ENCODE assay signal across 8 cellular contexts in the genomic region with DNA sequence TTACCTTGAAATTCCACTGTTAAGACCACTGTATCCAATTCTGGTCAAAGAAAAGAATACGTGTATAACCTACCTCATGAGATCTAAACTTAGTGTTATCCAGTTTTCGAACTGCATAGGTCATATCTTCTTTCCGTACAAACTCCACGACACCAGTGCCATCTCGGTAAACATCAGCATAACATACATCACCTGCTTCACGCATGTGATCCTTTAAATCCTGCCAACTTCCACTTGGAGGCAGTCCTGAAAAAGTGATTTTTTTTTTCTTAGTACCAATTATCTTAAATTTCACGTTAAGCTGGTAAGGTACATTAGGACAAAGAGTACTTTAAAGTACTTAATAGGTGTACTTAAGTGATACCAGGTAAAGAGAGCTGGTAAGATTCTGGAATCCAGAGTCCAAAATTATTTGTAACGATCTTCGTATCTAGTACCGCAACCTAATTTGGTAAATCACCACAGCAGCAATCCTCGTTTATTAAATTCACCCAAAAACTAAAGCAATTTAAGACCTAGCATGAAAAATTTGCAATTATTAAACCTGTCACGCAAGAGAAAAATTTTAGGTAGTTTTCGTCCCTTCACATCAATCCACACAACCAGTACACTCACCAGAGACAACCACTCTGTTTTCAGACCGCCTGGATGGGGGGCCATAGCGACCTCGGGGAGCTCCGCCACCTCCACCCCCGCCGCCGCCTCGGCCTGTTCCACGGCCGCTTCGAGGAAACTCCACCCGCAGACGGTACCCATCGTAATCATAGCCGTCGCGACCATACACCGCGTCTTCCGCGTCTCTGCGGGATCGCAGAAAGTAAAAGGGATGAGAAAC. TPM values are rescaled to one million over a fixed set of nuclear protein-coding genes. Genes with fewer than 3 reads are reported as not detected.
DNase-seq lines count a peak whose midpoint lies in the region; ATAC-seq, FAIRE-seq and TF ChIP-seq lines count a peak whose summit lies in the region.

No MANE protein-coding gene starts in this region.

- H3K9me1 ChIP-seq in K562 (ENCODE audit: control insufficient read depth, insufficient read depth, low read length): no peaks in the 10 kb centered on the region

- POLR2A ChIA-PET in K562 (lab: Yijun Ruan, JAX): interaction anchor here (0.5 to 4.3 kb wide), 17 partner anchors 10 to 161 kb away, joined by 3 to 82 read pairs (median 4); a partner anchor contains a TSS

- TF ChIP-seq POLR2A in K562 (conservative IDR thresholded peaks at IDR 0.05) (no peak), vagina (IDR thresholded peaks at IDR 0.05) (no peak)

- peaks cover 67% of the 10 kb centered on the region for H3K79me2 ChIP-seq in K562 (ENCODE audit: control insufficient read depth, insufficient read depth, low read length)

- in situ Hi-C loops in K562 (cut with MboI): loop anchor here (5.0 kb wide), 1 partner anchor 91 kb away; no protein-coding TSS in a partner anchor

- H3K27ac ChIP-seq in heart right ventricle (peak overlapping the region; percentile 93 to 100 (median 98)), K562 (ENCODE audit: extremely low read depth, low read depth, low read length) (peak overlapping the region; percentile 100), mesodermal cell (ENCODE audit: low read depth, low read length, severe bottlenecking) (peak overlapping the region; percentile 97), vagina (peak overlapping the region; percentile 97)

- no peak for FAIRE-seq in K562 (lab: Jason Lieb, UNC)

- H3K4me1 ChIP-seq in heart right ventricle (peaks cover 17 to 61% (median 53%) of the 10 kb centered on the region in 9 donors), K562 (replicated peaks in 1 of 2; ENCODE audit: control insufficient read depth in 2 of 2, insufficient read depth in 2 of 2, low read length in 2 of 2) (peaks cover 4 to 24% of the 10 kb centered on the region in 2 experiments; a peak in 3 of 5 replicates), mesodermal cell (ENCODE audit: control insufficient read depth, insufficient read depth, low read length, poor library complexity, severe bottlenecking) (peaks cover 33% of the 10 kb centered on the region), vagina (peaks cover 52% of the 10 kb centered on the region)

- TF ChIP-seq RAD21 in K562 (CRISPR knock-in tag; conservative IDR thresholded peaks at IDR 0.05 in 1 of 2, IDR thresholded peaks at IDR 0.05 in 1 of 2): no peak

- ATAC-seq in heart right ventricle: peak in 1 of 8 donors; percentile 3
- no peak for ATAC-seq in left ventricle myocardium superior
- ATAC-seq in K562: peak; percentile 34
- no peak for ATAC-seq in HG02763 (IDR thresholded peaks at IDR 0.05; ENCODE audit: unreplicated experiment)

- H3K4me3 ChIP-seq in heart right ventricle: peak overlapping the region; percentile 65 to 98 (median 77)
- H3K4me3 ChIP-seq in K562: peak overlapping the region; percentile 94
- H3K4me3 ChIP-seq in mesodermal cell (ENCODE audit: extremely low read depth, insufficient read depth, low read length, poor library complexity, severe bottlenecking): peak overlapping the region; percentile 87
- peak overlapping the region; percentile 85 to 86 for H3K4me3 ChIP-seq in vagina

- peak overlapping the region; percentile 99 for H3K4me2 ChIP-seq in K562 (ENCODE audit: insufficient read depth, low read length)

- TF ChIP-seq EP300 in K562 (IDR thresholded peaks at IDR 0.05; ENCODE audit: low read length): no peak

- H3K27me3 ChIP-seq in heart right ventricle (no peaks in the 10 kb centered on the region), K562 (ENCODE audit: control insufficient read depth in 2 of 2, insufficient read depth in 2 of 2, low read length in 2 of 2) (no peaks in the 10 kb centered on the region), vagina (no peaks in the 10 kb centered on the region)

- peaks cover 0 to 51% (median 27%) of the 10 kb centered on the region in 9 donors for H3K36me3 ChIP-seq in heart right ventricle
- H3K36me3 ChIP-seq in K562 (ENCODE audit: control insufficient read depth, insufficient read depth, low read length): peaks cover 57% of the 10 kb centered on the region
- peaks cover 49% of the 10 kb centered on the region for H3K36me3 ChIP-seq in mesodermal cell (ENCODE audit: control insufficient read depth, insufficient read depth, low read length)
- H3K36me3 ChIP-seq in vagina: peaks cover 0 to 36% of the 10 kb centered on the region in 2 donors

- DNase-seq in heart right ventricle: no peak
- no peak for DNase-seq in left ventricle myocardium superior
- DNase-seq in K562 (ENCODE audit: extremely low read depth in 1 of 4, low spot score in 3 of 4): peak in 1 of 4 experiments; percentile 37
- DNase-seq in vagina (ENCODE audit: extremely low spot score in 2 of 2): no peak
- DNase-seq in D341Med (ENCODE audit: low spot score): no peak
- DNase-seq in effector CD8-positive, alpha-beta T cell (lab: John Stamatoyannopoulos, UW): no peak

- CTCF ChIA-PET in K562 (lab: Yijun Ruan, JAX; ENCODE audit: low intra/inter-chr PET ratio): interaction anchor here (0.5 kb wide), 1 partner anchor 146 kb away, joined by 3 read pairs; no protein-coding TSS in a partner anchor

- TF ChIP-seq CTCF in heart right ventricle (IDR thresholded peaks at IDR 0.05) (no peak), K562 (IDR thresholded peaks at IDR 0.05 in 2 of 3, conservative IDR thresholded peaks at IDR 0.05 in 1 of 3; ENCODE audit: insufficient read depth in 2 of 3, low read depth in 1 of 3, low read length in 3 of 3) (no peak), vagina (IDR thresholded peaks at IDR 0.05) (no peak)

- BruUV-seq in K562 (replicated peaks; lab: Mats Ljungman, UMichigan): no TSS peak

- WGBS in heart right ventricle, 2 donors: 4 to 5% methylated on average over 36 of the region's 36 CpGs
- under 1% methylated on average over 19 of the region's 36 CpGs for WGBS in K562 (ENCODE audit: insufficient coverage, low coverage, missing lambda C conversion rate)
- 2% methylated on average over 22 to 30 of the region's 36 CpGs for WGBS in mesodermal cell (ENCODE audit: insufficient coverage in 2 of 2), 2 experiments

- H3K9ac ChIP-seq in K562 (ENCODE audit: insufficient read depth in 1 of 2, low read depth in 2 of 2, low read length in 2 of 2): peak overlapping the region; percentile 100

- intact Hi-C loops in heart right ventricle (cut with DNase I): loop anchor here in 9 of 10 donors (2.0 to 10.0 kb wide), 7 partner anchors 76 to 109 kb away; a partner anchor contains a TSS
- intact Hi-C loops in left ventricle myocardium superior (cut with micrococcal nuclease): loop anchor here (10.0 kb wide), 2 partner anchors 79 to 109 kb away; a partner anchor contains a TSS
- intact Hi-C loops in K562 (cut with micrococcal nuclease): loop anchor here (1.0 kb wide), 1 partner anchor 78 kb away; no protein-coding TSS in a partner anchor
- intact Hi-C loops in vagina (cut with DNase I): loop anchor here (5.0 kb wide), 1 partner anchor 81 kb away; no protein-coding TSS in a partner anchor

- peaks cover 38% of the 10 kb centered on the region for H4K20me1 ChIP-seq in K562 (replicated peaks; ENCODE audit: control insufficient read depth, insufficient read depth, low read length)

- H3K9me3 ChIP-seq in heart right ventricle (no peaks in the 10 kb centered on the region), K562 (replicated peaks; ENCODE audit: control insufficient read depth, insufficient read depth, low read depth, low read length) (no peaks in the 10 kb centered on the region; the same call in 1 of the 2 replicates), mesodermal cell (ENCODE audit: control insufficient read depth, low read length) (no peaks in the 10 kb centered on the region), vagina (no peaks in the 10 kb centered on the region)

- H2AFZ ChIP-seq in K562 (ENCODE audit: low read depth, low read length): no peak overlapping the region

RNA-seq across cellular contexts. Expression of a gene that starts 1.1 kb away (rescaled TPM):
- 100 to 1,000 TPM in 3 of 10 donors, 10 to 100 TPM in 7; 79.8 to 130 (median 94.7) TPM for total RNA-seq in heart right ventricle
- polyA plus RNA-seq in heart right ventricle: 10 to 100 TPM; 70.3 to 76.3 TPM
- total RNA-seq in left ventricle myocardium superior: 98.1 TPM
- total RNA-seq in K562 (2011; cell fraction: chromatin; rRNA removed; ENCODE audit: low replicate concordance): 786 and 1,134 TPM in 2 replicates
- total RNA-seq in K562 (2011; cell fraction: nucleolus; rRNA removed): 478 and 544 TPM in 2 replicates
- total RNA-seq in K562 (2011; cell fraction: nucleoplasm; rRNA removed): 429 and 506 TPM in 2 replicates
- 434 and 460 TPM in 2 replicates for total RNA-seq in K562 (2014; rRNA removed)
- 485 and 507 TPM in 2 replicates for total RNA-seq in K562 (2014; rRNA removed; fragmentation: Illumina TruSeq; extraction: Trizol)
- 538 and 559 TPM in 2 replicates for total RNA-seq in K562 (2015; rRNA removed; fragmentation: Illumina TruSeq; extraction: Trizol)
- 384 and 442 TPM in 2 replicates for total RNA-seq in K562 (2021)
- 318 and 470 TPM in 2 replicates for polyA plus RNA-seq in K562 (2011; rRNA removed)
- 194 and 299 TPM in 2 replicates for polyA plus RNA-seq in K562 (2011; cell fraction: cytosol; rRNA removed)
- polyA plus RNA-seq in K562 (2011; cell fraction: nucleus; rRNA removed): 1,337 and 1,529 TPM in 2 replicates
- polyA plus RNA-seq in K562 (2012): 195 and 557 TPM in 2 replicates
- polyA plus RNA-seq in K562 (2014; fragmentation: Illumina TruSeq; extraction: Trizol): 380 and 384 TPM in 2 replicates
- polyA plus RNA-seq in K562 (2014; fragmentation: Nextera tagmentation; extraction: Ambion mirVana): 10 to 100 TPM; 77.8 to 98.4 TPM
- 425 and 475 TPM in 2 replicates for polyA plus RNA-seq in K562 (2014; rRNA removed)
- 523 and 643 TPM in 2 replicates for polyA minus RNA-seq in K562 (2011; rRNA and poly(A)+ RNA removed)
- polyA minus RNA-seq in K562 (2011; cell fraction: cytosol; rRNA and poly(A)+ RNA removed): 235 and 297 TPM in 2 replicates
- 514 and 680 TPM in 2 replicates for polyA minus RNA-seq in K562 (2011; cell fraction: nucleus; rRNA and poly(A)+ RNA removed)
- 134 TPM for polyA plus RNA-seq in mesodermal cell (2013, experiment 1 of 2)
- polyA plus RNA-seq in mesodermal cell (2013, experiment 2 of 2): 130 TPM
- 155 TPM for total RNA-seq in vagina

RNA-seq across cellular contexts. Expression of a gene that starts 17.9 kb away (rescaled TPM):
- 10 to 100 TPM; 56.2 to 81.2 (median 61.5) TPM for total RNA-seq in heart right ventricle
- 10 to 100 TPM; 17.5 to 21.7 TPM for polyA plus RNA-seq in heart right ventricle
- 77.6 TPM for total RNA-seq in left ventricle myocardium superior
- total RNA-seq in K562 (2011; cell fraction: chromatin; rRNA removed; ENCODE audit: low replicate concordance): 10.2 and 22.1 TPM in 2 replicates
- total RNA-seq in K562 (2011; cell fraction: nucleolus; rRNA removed): 8.3 and 9.2 TPM in 2 replicates
- 13.8 and 21.1 TPM in 2 replicates for total RNA-seq in K562 (2011; cell fraction: nucleoplasm; rRNA removed)
- 17.8 and 19.3 TPM in 2 replicates for total RNA-seq in K562 (2014; rRNA removed)
- 25.9 and 26.2 TPM in 2 replicates for total RNA-seq in K562 (2014; rRNA removed; fragmentation: Illumina TruSeq; extraction: Trizol)
- 26.2 and 26.8 TPM in 2 replicates for total RNA-seq in K562 (2015; rRNA removed; fragmentation: Illumina TruSeq; extraction: Trizol)
- 24.6 and 25.7 TPM in 2 replicates for total RNA-seq in K562 (2021)
- 18.2 and 22.1 TPM in 2 replicates for polyA plus RNA-seq in K562 (2011; rRNA removed)
- polyA plus RNA-seq in K562 (2011; cell fraction: cytosol; rRNA removed): 14.7 and 15.8 TPM in 2 replicates
- polyA plus RNA-seq in K562 (2011; cell fraction: nucleus; rRNA removed): 25.7 and 26.0 TPM in 2 replicates
- polyA plus RNA-seq in K562 (2012): 21.9 and 25.5 TPM in 2 replicates
- polyA plus RNA-seq in K562 (2014; fragmentation: Illumina TruSeq; extraction: Trizol): 28.3 and 33.4 TPM in 2 replicates
- 1 to 10 TPM; 9.5 to 9.8 TPM for polyA plus RNA-seq in K562 (2014; fragmentation: Nextera tagmentation; extraction: Ambion mirVana)
- polyA plus RNA-seq in K562 (2014; rRNA removed): 12.3 and 15.5 TPM in 2 replicates
- polyA minus RNA-seq in K562 (2011; rRNA and poly(A)+ RNA removed): 31.2 and 40.2 TPM in 2 replicates
- polyA minus RNA-seq in K562 (2011; cell fraction: cytosol; rRNA and poly(A)+ RNA removed): 18.1 and 19.2 TPM in 2 replicates
- polyA minus RNA-seq in K562 (2011; cell fraction: nucleus; rRNA and poly(A)+ RNA removed): 14.0 and 18.0 TPM in 2 replicates
- 80.2 TPM for polyA plus RNA-seq in mesodermal cell (2013, experiment 1 of 2)
- 79.5 TPM for polyA plus RNA-seq in mesodermal cell (2013, experiment 2 of 2)
- 86.2 TPM for total RNA-seq in vagina

RNA-seq across cellular contexts. Expression of a gene that starts 50.7 kb away (rescaled TPM):
- total RNA-seq in heart right ventricle (10 to 100 TPM; 38.3 to 65.0 (median 47.2) TPM), left ventricle myocardium superior (55.0 TPM), K562 (2014; rRNA removed) (0.33 and 1.5 TPM in 2 replicates), K562 (2014; rRNA removed; fragmentation: Illumina TruSeq; extraction: Trizol) (0.64 and 0.65 TPM in 2 replicates), K562 (2015; rRNA removed; fragmentation: Illumina TruSeq; extraction: Trizol) (0.62 and 0.94 TPM in 2 replicates), K562 (2021) (1.0 and 2.5 TPM in 2 replicates), vagina (28.7 TPM)
- polyA plus RNA-seq in heart right ventricle (10 to 100 TPM; 26.9 to 33.1 TPM), K562 (2011; rRNA removed) (1.7 and 2.0 TPM in 2 replicates), K562 (2014; fragmentation: Illumina TruSeq; extraction: Trizol) (1.5 and 1.7 TPM in 2 replicates), K562 (2014; fragmentation: Nextera tagmentation; extraction: Ambion mirVana) (under 1 TPM in 1 of 2 experiments, not detected in 1; 0.20 TPM), K562 (2014; rRNA removed) (2.5 and 4.1 TPM in 2 replicates)
- total RNA-seq in K562 (2011; cell fraction: chromatin; rRNA removed; ENCODE audit: low replicate concordance): 3.9 and 5.6 TPM in 2 replicates
- total RNA-seq in K562 (2011; cell fraction: nucleolus; rRNA removed): 3.2 and 5.3 TPM in 2 replicates
- 2.2 and 2.3 TPM in 2 replicates for total RNA-seq in K562 (2011; cell fraction: nucleoplasm; rRNA removed)
- polyA plus RNA-seq in K562 (2011; cell fraction: cytosol; rRNA removed): 1.6 and 1.8 TPM in 2 replicates
- polyA plus RNA-seq in K562 (2011; cell fraction: nucleus; rRNA removed): 4.7 and 9.4 TPM in 2 replicates
- polyA plus RNA-seq in K562 (2012): 0.42 and 2.3 TPM in 2 replicates
- 0.75 and 1.4 TPM in 2 replicates for polyA minus RNA-seq in K562 (2011; rRNA and poly(A)+ RNA removed)
- 1.5 and 2.1 TPM in 2 replicates for polyA minus RNA-seq in K562 (2011; cell fraction: cytosol; rRNA and poly(A)+ RNA removed)
- 1.6 and 1.7 TPM in 2 replicates for polyA minus RNA-seq in K562 (2011; cell fraction: nucleus; rRNA and poly(A)+ RNA removed)
- 17.0 TPM for polyA plus RNA-seq in mesodermal cell (2013, experiment 1 of 2)
- polyA plus RNA-seq in mesodermal cell (2013, experiment 2 of 2): 17.3 TPM
